ENCODE assay signal across 16 cellular contexts in genomic region chr21:41130883-41131282, GRCh38. TPM values are rescaled to one million over a fixed set of nuclear protein-coding genes. Genes with fewer than 3 reads are reported as not detected.
DNase-seq lines count a peak whose midpoint lies in the region; ATAC-seq and TF ChIP-seq lines count a peak whose summit lies in the region.
"Had no signal": no experiment of that assay in that cellular context is flagged by ENCODE, and none has a peak within 500 bp of the region (broad histone marks: within the 10 kb centered on the region; RNA-seq: fewer than 3 reads in every experiment).

No MANE protein-coding gene starts in this region.

- H3K27me3 ChIP-seq in BLaER1: no peaks in the 10 kb centered on the region
- H3K27me3 ChIP-seq in DND-41 (ENCODE audit: insufficient read depth, low read length, poor library complexity): peaks cover 7% of the 10 kb centered on the region
- H3K27me3 ChIP-seq: BE2C had no signal

- H3K36me3 ChIP-seq in BLaER1: no peaks in the 10 kb centered on the region
- no peaks in the 10 kb centered on the region for H3K36me3 ChIP-seq in DND-41 (ENCODE audit: insufficient read depth, low read length)
- no peaks in the 10 kb centered on the region for H3K36me3 ChIP-seq in mucosa of descending colon (ENCODE audit: low read depth)
- H3K36me3 ChIP-seq: BE2C had no signal

- ATAC-seq in DND-41 (ENCODE audit: insufficient read depth, low read depth) (peak; percentile 91), esophagus mucosa (peak; percentile 17), mucosa of descending colon (peak; percentile 51), HG03039 (IDR thresholded peaks at IDR 0.05; ENCODE audit: unreplicated experiment) (no peak)
- ATAC-seq: GM12878 had no signal

- intact Hi-C loops in mucosa of descending colon (cut with DNase I, micrococcal nuclease): no loop called here

- H3K9ac ChIP-seq in BLaER1: no peak overlapping the region
- no peak overlapping the region for H3K9ac ChIP-seq in DND-41 (ENCODE audit: low read depth, low read length)
- H3K9ac ChIP-seq: GM23248 had no signal

- H3K9me3 ChIP-seq in BLaER1 (peaks cover 20% of the 10 kb centered on the region), DND-41 (ENCODE audit: insufficient read depth, low read length, severe bottlenecking) (peaks cover 2% of the 10 kb centered on the region), mucosa of descending colon (no peaks in the 10 kb centered on the region)
- H3K9me3 ChIP-seq: BE2C had no signal

- no peak overlapping the region for H2AFZ ChIP-seq in DND-41 (ENCODE audit: low read depth, low read length)
- H2AFZ ChIP-seq: GM23248 had no signal

- TF ChIP-seq CTCF in DND-41 (IDR thresholded peaks at IDR 0.05; ENCODE audit: borderline replicate concordance, extremely low read depth, low read length, poor library complexity, severe bottlenecking) (no peak), mucosa of descending colon (IDR thresholded peaks at IDR 0.05) (no peak)

- DNase-seq in DND-41 (peak; percentile 23), mucosa of descending colon (no peak), T-helper 2 cell (no peak), NCI-H146 (lab: John Stamatoyannopoulos, UW) (no peak)
- DNase-seq: BE2C; CD4-positive, alpha-beta memory T cell; DMS79 treated with DMSO at 0.1 percent for 48 hours; EL; GM23248; HCEC 1CT had no signal

- H3K4me2 ChIP-seq in BLaER1: peak overlapping the region; percentile 10; the same call in 1 of the 2 replicates
- H3K4me2 ChIP-seq in DND-41 (ENCODE audit: insufficient read depth, low read length): no peak overlapping the region

- no peaks in the 10 kb centered on the region for H3K79me2 ChIP-seq in DND-41 (ENCODE audit: insufficient read depth, low read length)

- no peaks in the 10 kb centered on the region for H4K20me1 ChIP-seq in BLaER1
- H4K20me1 ChIP-seq in DND-41 (ENCODE audit: insufficient read depth, low read length): no peaks in the 10 kb centered on the region

- H3K27ac ChIP-seq in BLaER1 (no peak overlapping the region), DND-41 (ENCODE audit: low read length) (no peak overlapping the region)
- H3K27ac ChIP-seq: GM23248, HL-60 had no signal

- no peak overlapping the region for H3K4me3 ChIP-seq in BLaER1
- H3K4me3 ChIP-seq in DND-41 (ENCODE audit: low read depth in 1 of 2, low read length in 2 of 2): no peak overlapping the region
- H3K4me3 ChIP-seq in mucosa of descending colon: no peak overlapping the region
- H3K4me3 ChIP-seq: GM12878, GM23248 had no signal

- H3K4me1 ChIP-seq in BLaER1: peaks cover 7% of the 10 kb centered on the region; the same call in 1 of the 2 replicates
- H3K4me1 ChIP-seq in DND-41 (ENCODE audit: insufficient read depth, low read length): peaks cover 5% of the 10 kb centered on the region; the same call in 1 of the 2 replicates
- no peaks in the 10 kb centered on the region for H3K4me1 ChIP-seq in mucosa of descending colon (ENCODE audit: low read depth)
- H3K4me1 ChIP-seq: BE2C had no signal

RNA-seq across cellular contexts. Expression of gene BACE2, which starts 37.1 kb away (rescaled TPM):
- total RNA-seq in esophagus mucosa (39.6 TPM), mucosa of descending colon (100 to 1,000 TPM in 1 of 3 donors, 10 to 100 TPM in 2; 37.2 to 115 (median 51.2) TPM)
- total RNA-seq: CD4-positive, alpha-beta memory T cell; G401 had no signal
